In the genomic region with DNA sequence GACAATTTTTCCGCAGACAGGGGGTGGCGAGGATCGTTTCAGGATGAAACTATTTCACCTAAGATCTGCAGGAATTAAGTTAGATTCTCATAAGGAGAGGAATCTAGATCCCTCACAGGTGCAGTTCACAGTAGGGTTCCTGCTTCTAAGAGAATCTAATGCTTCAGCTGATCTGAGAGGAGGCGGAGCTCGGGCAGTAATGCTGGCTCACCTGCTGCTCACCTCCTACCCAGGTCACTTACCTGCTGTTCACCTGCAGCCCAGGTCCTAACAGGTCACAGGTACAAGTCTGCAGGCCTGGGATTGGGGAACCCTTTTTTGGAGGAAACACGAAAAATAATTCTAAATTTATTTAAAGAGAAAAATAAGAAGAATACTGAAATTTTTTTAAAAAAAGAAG, we compare ENCODE assay signal across 25 cellular contexts.
"Had no signal": no experiment of that assay in that cellular context is flagged by ENCODE, and none has a peak within 500 bp of the region (broad histone marks: within the 10 kb centered on the region; RNA-seq: fewer than 3 reads in every experiment).

No MANE protein-coding gene starts in this region.

- H3K36me3 ChIP-seq: breast epithelium, heart left ventricle, pancreas, right atrium auricular region, suprapubic skin, tibial nerve had no signal

- H3K9me3 Mint-ChIP-seq: activated naive CD4-positive, alpha-beta T cell treated with anti-CD3 and anti-CD28 coated beads, Interleukin-2, amount 50 U/mL, for 72 hours; activated T-cell treated with anti-CD3 and anti-CD28 coated beads, Interleukin-2, amount 50 U/mL, for 72 hours; stimulated activated naive B cell treated with anti-CD40 and anti-IgM and Interleukin-4, amounts not matched to agents 10 μg/mL and 1 μg/mL and 100 μg/mL, for 72 hours had no signal

- H3K36me3 Mint-ChIP-seq: activated naive CD4-positive, alpha-beta T cell treated with anti-CD3 and anti-CD28 coated beads, Interleukin-2, amount 50 U/mL, for 72 hours; naive thymus-derived CD4-positive, alpha-beta T cell; stimulated activated naive B cell treated with anti-CD40 and anti-IgM and Interleukin-4, amounts not matched to agents 10 μg/mL and 1 μg/mL and 100 μg/mL, for 72 hours had no signal

- H3K4me3 Mint-ChIP-seq: activated T-cell treated with anti-CD3 and anti-CD28 coated beads, Interleukin-2, amount 50 U/mL, for 72 hours; naive thymus-derived CD4-positive, alpha-beta T cell; stimulated activated naive B cell treated with anti-CD40 and anti-IgM and Interleukin-4, amounts not matched to agents 10 μg/mL and 1 μg/mL and 100 μg/mL, for 72 hours; T-helper 17 cell had no signal

- H3K27me3 ChIP-seq: breast epithelium, foreskin keratinocyte, heart left ventricle, right atrium auricular region, suprapubic skin, tibial nerve had no signal

- H3K4me1 ChIP-seq: breast epithelium, foreskin keratinocyte, heart left ventricle, pancreas, psoas muscle, right atrium auricular region, suprapubic skin, tibial nerve had no signal

- ATAC-seq: activated naive CD4-positive, alpha-beta T cell treated with anti-CD3 and anti-CD28 coated beads, Interleukin-2, amount 50 U/mL, for 72 hours; activated T-cell treated with anti-CD3 and anti-CD28 coated beads, Interleukin-2, amount 50 U/mL, for 72 hours; esophagus mucosa; foreskin keratinocyte; heart left ventricle; naive thymus-derived CD4-positive, alpha-beta T cell; pancreas; psoas muscle; stimulated activated naive B cell treated with anti-CD40 and anti-IgM and Interleukin-4, amounts not matched to agents 10 μg/mL and 1 μg/mL and 100 μg/mL, for 72 hours; T-helper 17 cell had no signal

- H3K27ac Mint-ChIP-seq: activated naive CD4-positive, alpha-beta T cell treated with anti-CD3 and anti-CD28 coated beads, Interleukin-2, amount 50 U/mL, for 72 hours; activated T-cell treated with anti-CD3 and anti-CD28 coated beads, Interleukin-2, amount 50 U/mL, for 72 hours; naive thymus-derived CD4-positive, alpha-beta T cell; stimulated activated naive B cell treated with anti-CD40 and anti-IgM and Interleukin-4, amounts not matched to agents 10 μg/mL and 1 μg/mL and 100 μg/mL, for 72 hours; T-helper 17 cell had no signal

- H3K27ac ChIP-seq: breast epithelium, foreskin keratinocyte, heart left ventricle, pancreas, psoas muscle, right atrium auricular region, suprapubic skin, tibial nerve had no signal

- H3K4me1 Mint-ChIP-seq: stimulated activated naive B cell treated with anti-CD40 and anti-IgM and Interleukin-4, amounts not matched to agents 10 μg/mL and 1 μg/mL and 100 μg/mL, for 72 hours had no signal

- H3K4me3 ChIP-seq: breast epithelium, heart left ventricle, pancreas, psoas muscle, right atrium auricular region, smooth muscle cell, suprapubic skin, tibial nerve had no signal

- H3K4me2 ChIP-seq: smooth muscle cell had no signal

- DNase-seq: activated CD4-positive, alpha-beta T cell treated with anti-CD3 and anti-CD28 coated beads, Interleukin-2, amount 50 U/mL, for 4 hours; activated naive CD4-positive, alpha-beta T cell; activated T-cell treated with anti-CD3 and anti-CD28 coated beads for 4 hours; activated T-cell treated with anti-CD3 and anti-CD28 coated beads, Interleukin-2, amount 50 U/mL, for 72 hours; central memory CD4-positive, alpha-beta T cell; foreskin keratinocyte; heart left ventricle; midbrain; naive thymus-derived CD4-positive, alpha-beta T cell; nucleus accumbens; pancreas; psoas muscle; stimulated activated CD4-positive, alpha-beta T cell treated with anti-CD3 and anti-CD28 coated beads, Interleukin-1b, Interleukin-23, amount 100 ng/mL, for 48 hours; stimulated activated CD4-positive, alpha-beta T cell treated with anti-CD3 and anti-CD28 coated beads, Interleukin-4, amount 100 ng/mL, for 4 hours; stimulated activated CD8-positive, alpha-beta memory T cell treated with anti-CD3 and anti-CD28 coated beads, Interleukin-4, amount 100 ng/mL, for 48 hours; stimulated activated naive B cell treated with anti-CD40 and anti-IgM and Interleukin-4, amounts not matched to agents 10 μg/mL and 1 μg/mL and 100 μg/mL, for 72 hours; T-helper 17 cell; T1000 had no signal
